In genomic region chr11:82989628-82990404, GRCh38 we compare ENCODE assay signal across 1 cellular context.
TF ChIP-seq lines count a peak whose summit lies in the region.

No MANE protein-coding gene starts in this region.

TF ChIP-seq in HepG2, 621 proteins besides CTCF, POLR2A, EP300 and RAD21 (continued from another document):
- TF ChIP-seq ZNF710 (CRISPR knock-in tag; IDR thresholded peaks at IDR 0.05; ENCODE audit: borderline replicate concordance) (0 out of 2 replicates have a peak, but pooled peaks have one; percentile 43), NFYC (CRISPR knock-in tag; IDR thresholded peaks at IDR 0.05) (peak; percentile 32; the same call in 1 of the 2 replicates), ZNF317 (CRISPR knock-in tag; IDR thresholded peaks at IDR 0.05) (0 out of 2 replicates have a peak, but pooled peaks have one; percentile 27), ZNF770 (CRISPR knock-in tag; IDR thresholded peaks at IDR 0.05) (0 out of 2 replicates have a peak, but pooled peaks have one; percentile 7), MIER2 (CRISPR knock-in tag; IDR thresholded peaks at IDR 0.05) (0 out of 2 replicates have a peak, but pooled peaks have one; percentile 3), ZSCAN29 (CRISPR knock-in tag; conservative IDR thresholded peaks at IDR 0.05) (no peak), FOXJ3 (CRISPR knock-in tag; IDR thresholded peaks at IDR 0.05; ENCODE audit: borderline replicate concordance) (peak; percentile 17; the same call in 1 of the 2 replicates), ZNF207 (IDR thresholded peaks at IDR 0.05; ENCODE audit: borderline replicate concordance) (no peak), STAG1 (CRISPR knock-in tag; IDR thresholded peaks at IDR 0.05) (peak; percentile 51), RARA (CRISPR knock-in tag; IDR thresholded peaks at IDR 0.05) (peak; percentile 25; the same call in 1 of the 2 replicates), KDM5A (IDR thresholded peaks at IDR 0.05; ENCODE audit: borderline replicate concordance, low read length) (0 out of 2 replicates have a peak, but pooled peaks have one; percentile 5), ZNF556 (CRISPR knock-in tag; IDR thresholded peaks at IDR 0.05; ENCODE audit: borderline replicate concordance) (0 out of 2 replicates have a peak, but pooled peaks have one; percentile 15)
- TF ChIP-seq, protein P1, sequence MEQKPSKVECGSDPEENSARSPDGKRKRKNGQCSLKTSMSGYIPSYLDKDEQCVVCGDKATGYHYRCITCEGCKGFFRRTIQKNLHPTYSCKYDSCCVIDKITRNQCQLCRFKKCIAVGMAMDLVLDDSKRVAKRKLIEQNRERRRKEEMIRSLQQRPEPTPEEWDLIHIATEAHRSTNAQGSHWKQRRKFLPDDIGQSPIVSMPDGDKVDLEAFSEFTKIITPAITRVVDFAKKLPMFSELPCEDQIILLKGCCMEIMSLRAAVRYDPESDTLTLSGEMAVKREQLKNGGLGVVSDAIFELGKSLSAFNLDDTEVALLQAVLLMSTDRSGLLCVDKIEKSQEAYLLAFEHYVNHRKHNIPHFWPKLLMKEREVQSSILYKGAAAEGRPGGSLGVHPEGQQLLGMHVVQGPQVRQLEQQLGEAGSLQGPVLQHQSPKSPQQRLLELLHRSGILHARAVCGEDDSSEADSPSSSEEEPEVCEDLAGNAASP (CRISPR knock-in tag; IDR thresholded peaks at IDR 0.05; ENCODE audit: borderline replicate concordance) = no peak
- TF ChIP-seq, protein P2, sequence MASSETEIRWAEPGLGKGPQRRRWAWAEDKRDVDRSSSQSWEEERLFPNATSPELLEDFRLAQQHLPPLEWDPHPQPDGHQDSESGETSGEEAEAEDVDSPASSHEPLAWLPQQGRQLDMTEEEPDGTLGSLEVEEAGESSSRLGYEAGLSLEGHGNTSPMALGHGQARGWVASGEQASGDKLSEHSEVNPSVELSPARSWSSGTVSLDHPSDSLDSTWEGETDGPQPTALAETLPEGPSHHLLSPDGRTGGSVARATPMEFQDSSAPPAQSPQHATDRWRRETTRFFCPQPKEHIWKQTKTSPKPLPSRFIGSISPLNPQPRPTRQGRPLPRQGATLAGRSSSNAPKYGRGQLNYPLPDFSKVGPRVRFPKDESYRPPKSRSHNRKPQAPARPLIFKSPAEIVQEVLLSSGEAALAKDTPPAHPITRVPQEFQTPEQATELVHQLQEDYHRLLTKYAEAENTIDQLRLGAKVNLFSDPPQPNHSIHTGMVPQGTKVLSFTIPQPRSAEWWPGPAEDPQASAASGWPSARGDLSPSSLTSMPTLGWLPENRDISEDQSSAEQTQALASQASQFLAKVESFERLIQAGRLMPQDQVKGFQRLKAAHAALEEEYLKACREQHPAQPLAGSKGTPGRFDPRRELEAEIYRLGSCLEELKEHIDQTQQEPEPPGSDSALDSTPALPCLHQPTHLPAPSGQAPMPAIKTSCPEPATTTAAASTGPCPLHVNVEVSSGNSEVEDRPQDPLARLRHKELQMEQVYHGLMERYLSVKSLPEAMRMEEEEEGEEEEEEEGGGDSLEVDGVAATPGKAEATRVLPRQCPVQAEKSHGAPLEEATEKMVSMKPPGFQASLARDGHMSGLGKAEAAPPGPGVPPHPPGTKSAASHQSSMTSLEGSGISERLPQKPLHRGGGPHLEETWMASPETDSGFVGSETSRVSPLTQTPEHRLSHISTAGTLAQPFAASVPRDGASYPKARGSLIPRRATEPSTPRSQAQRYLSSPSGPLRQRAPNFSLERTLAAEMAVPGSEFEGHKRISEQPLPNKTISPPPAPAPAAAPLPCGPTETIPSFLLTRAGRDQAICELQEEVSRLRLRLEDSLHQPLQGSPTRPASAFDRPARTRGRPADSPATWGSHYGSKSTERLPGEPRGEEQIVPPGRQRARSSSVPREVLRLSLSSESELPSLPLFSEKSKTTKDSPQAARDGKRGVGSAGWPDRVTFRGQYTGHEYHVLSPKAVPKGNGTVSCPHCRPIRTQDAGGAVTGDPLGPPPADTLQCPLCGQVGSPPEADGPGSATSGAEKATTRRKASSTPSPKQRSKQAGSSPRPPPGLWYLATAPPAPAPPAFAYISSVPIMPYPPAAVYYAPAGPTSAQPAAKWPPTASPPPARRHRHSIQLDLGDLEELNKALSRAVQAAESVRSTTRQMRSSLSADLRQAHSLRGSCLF (CRISPR knock-in tag; IDR thresholded peaks at IDR 0.05; ENCODE audit: borderline replicate concordance) = no peak
